Comparison of ENCODE assay signal across 9 cellular contexts in genomic region chr1:47089356-47089755, GRCh38. TPM values are rescaled to one million over a fixed set of nuclear protein-coding genes. Genes with fewer than 3 reads are reported as not detected.
DNase-seq lines count a peak whose midpoint lies in the region; ATAC-seq and TF ChIP-seq lines count a peak whose summit lies in the region.
"Not testable (repeated sequence)": the region's sequence is repeated elsewhere in the genome, so short reads cannot be mapped to it uniquely, and the experiment has no call there.
"Had no signal": no experiment of that assay in that cellular context is flagged by ENCODE, and none has a peak within 500 bp of the region (broad histone marks: within the 10 kb centered on the region; RNA-seq: fewer than 3 reads in every experiment).

No MANE protein-coding gene starts in this region.

- not testable (repeated sequence) for H3K9me3 Mint-ChIP-seq in activated CD4-positive, alpha-beta T cell treated with anti-CD3 and anti-CD28 coated beads for 36 hours (ENCODE audit: low read depth); neural crest cell

- not testable (repeated sequence) for H3K27me3 Mint-ChIP-seq in activated CD4-positive, alpha-beta T cell treated with anti-CD3 and anti-CD28 coated beads for 36 hours
- H3K27me3 Mint-ChIP-seq in neural crest cell (ENCODE audit: low read depth): peaks cover 11% of the 10 kb centered on the region

- TF ChIP-seq CTCF in heart left ventricle (IDR thresholded peaks at IDR 0.05): peak; percentile 45 to 68 (median 59)
- peak; percentile 73 for TF ChIP-seq CTCF in neural crest cell (conservative IDR thresholded peaks at IDR 0.05)
- peak in 4 of 6 experiments; percentile 34 to 52 (median 49) for TF ChIP-seq CTCF in thyroid gland (IDR thresholded peaks at IDR 0.05)

- ATAC-seq in activated CD4-positive, alpha-beta T cell treated with anti-CD3 and anti-CD28 coated beads for 36 hours; heart left ventricle: not testable (repeated sequence)

- not testable (repeated sequence) for H3K4me3 Mint-ChIP-seq in activated CD4-positive, alpha-beta T cell treated with anti-CD3 and anti-CD28 coated beads for 36 hours; neural crest cell

- H3K27ac Mint-ChIP-seq in activated CD4-positive, alpha-beta T cell treated with anti-CD3 and anti-CD28 coated beads for 36 hours; neural crest cell (ENCODE audit: unreplicated experiment): not testable (repeated sequence)

- intact Hi-C loops in activated CD4-positive, alpha-beta T cell treated with anti-CD3 and anti-CD28 coated beads for 36 hours (cut with DNase I, micrococcal nuclease); heart left ventricle (cut with DNase I); thyroid gland (cut with DNase I): not testable (repeated sequence)

- not testable (repeated sequence) for TF ChIP-seq POLR2A in heart left ventricle (IDR thresholded peaks at IDR 0.05); thyroid gland (IDR thresholded peaks at IDR 0.05)

- WGBS in heart left ventricle, 4 donors: 4 to 7% (median 5%) methylated on average over 3 of the region's 3 CpGs
- WGBS in thyroid gland, 2 donors: 2 to 6% methylated on average over 3 of the region's 3 CpGs

- CTCF ChIA-PET in activated CD4-positive, alpha-beta T cell treated with anti-CD3 and anti-CD28 coated beads for 36 hours (lab: Charles Lee): not testable (repeated sequence)

- not testable (repeated sequence) for H3K4me1 ChIP-seq in heart left ventricle, thyroid gland

- H3K27ac ChIP-seq in heart left ventricle, thyroid gland: not testable (repeated sequence)

- H3K36me3 Mint-ChIP-seq in activated CD4-positive, alpha-beta T cell treated with anti-CD3 and anti-CD28 coated beads for 36 hours (ENCODE audit: low read depth); neural crest cell (ENCODE audit: low read depth): not testable (repeated sequence)

- H3K4me3 ChIP-seq in heart left ventricle; thyroid gland (replicated peaks in 1 of 3): not testable (repeated sequence)

- POLR2A ChIA-PET in activated CD4-positive, alpha-beta T cell treated with anti-CD3 and anti-CD28 coated beads for 36 hours (lab: Charles Lee): not testable (repeated sequence)

- not testable (repeated sequence) for H3K27me3 ChIP-seq in heart left ventricle, thyroid gland

- H3K9me3 ChIP-seq in heart left ventricle, thyroid gland: not testable (repeated sequence)

- not testable (repeated sequence) for H3K36me3 ChIP-seq in heart left ventricle, thyroid gland

- H3K4me1 Mint-ChIP-seq in activated CD4-positive, alpha-beta T cell treated with anti-CD3 and anti-CD28 coated beads for 36 hours; neural crest cell: not testable (repeated sequence)

- DNase-seq in DMS153 treated with DMSO at 0.1 percent for 48 hours (lab: John Stamatoyannopoulos, UW; ENCODE audit: unreplicated experiment) (peak; percentile 10), HT-29 (ENCODE audit: low spot score) (peak; percentile 54), NCI-H82 (lab: John Stamatoyannopoulos, UW) (peak; percentile 51), brain pericyte (ENCODE audit: low read depth, low spot score) (peak; percentile 1), heart left ventricle (peak in 1 of 5 donors; percentile 19), neural crest cell (ENCODE audit: low read depth, low spot score) (peak; percentile 42), thyroid gland (peak; percentile 19 to 27)
- DNase-seq in activated CD4-positive, alpha-beta T cell treated with anti-CD3 and anti-CD28 coated beads for 36 hours: peak; percentile 56

RNA-seq across cellular contexts. Expression of gene CYP4Z1, which starts 22.3 kb away (rescaled TPM):
- total RNA-seq in HT-29 (2014; rRNA removed; shearing (Covaris generic)): not detected in 2 replicates
- total RNA-seq in activated CD4-positive, alpha-beta T cell treated with anti-CD3 and anti-CD28 coated beads for 36 hours: not detected
- total RNA-seq in heart left ventricle (under 1 TPM in 7 of 9 donors, not detected in 2; 0.14 to 0.79 (median 0.31) TPM), neural crest cell (not detected in 2 replicates), thyroid gland (1 to 10 TPM in 3 of 4 donors, under 1 TPM in 1; 0.39 to 1.7 (median 1.4) TPM)
- polyA plus RNA-seq in heart left ventricle: under 1 TPM; 0.04 to 0.61 TPM
- total RNA-seq: T-helper 1 cell treated with Interleukin-12 subunit alpha and Interleukin-12 subunit beta and Interleukin-4 antibody, amounts not matched to agents 30 ng/mL and 1 ng/mL, for 36 hours had no signal

RNA-seq across cellular contexts. Expression of gene CYP4A22, which starts 47.9 kb away (rescaled TPM):
- total RNA-seq in HT-29 (2014; rRNA removed; shearing (Covaris generic)): not detected in 2 replicates
- total RNA-seq in activated CD4-positive, alpha-beta T cell treated with anti-CD3 and anti-CD28 coated beads for 36 hours: not detected
- under 1 TPM in 1 of 9 donors, not detected in 8; 0.75 TPM for total RNA-seq in heart left ventricle
- polyA plus RNA-seq in heart left ventricle: under 1 TPM in 1 of 2 donors, not detected in 1; 0.08 TPM
- not detected in 2 replicates for total RNA-seq in neural crest cell
- not detected for total RNA-seq in thyroid gland
- total RNA-seq: T-helper 1 cell treated with Interleukin-12 subunit alpha and Interleukin-12 subunit beta and Interleukin-4 antibody, amounts not matched to agents 30 ng/mL and 1 ng/mL, for 36 hours had no signal
